In genomic region chr6:106534564-106534982, GRCh38 we compare ENCODE assay signal across 12 cellular contexts.
DNase-seq lines count a peak whose midpoint lies in the region; ATAC-seq and TF ChIP-seq lines count a peak whose summit lies in the region.
"Had no signal": no experiment of that assay in that cellular context is flagged by ENCODE, and none has a peak within 500 bp of the region (broad histone marks: within the 10 kb centered on the region; RNA-seq: fewer than 3 reads in every experiment).

No MANE protein-coding gene starts in this region.

- H3K27ac Mint-ChIP-seq in activated CD4-positive, alpha-beta T cell treated with anti-CD3 and anti-CD28 coated beads, Interleukin-2, amount 10 ng/mL, durations not matched to agents 7 days and 5 days = peak overlapping the region; percentile 70
- H3K27ac Mint-ChIP-seq in central memory CD8-positive, alpha-beta T cell (ENCODE audit: low read depth) = peak overlapping the region; percentile 86
- peak overlapping the region; percentile 73 for H3K27ac Mint-ChIP-seq in stimulated activated memory B cell treated with anti-CD40 and anti-IgM and Interleukin-4, amounts not matched to agents 10 μg/mL and 1 μg/mL and 100 μg/mL, for 72 hours

- peaks cover 80% of the 10 kb centered on the region for H3K36me3 Mint-ChIP-seq in activated CD4-positive, alpha-beta T cell treated with anti-CD3 and anti-CD28 coated beads, Interleukin-2, amount 10 ng/mL, durations not matched to agents 7 days and 5 days (ENCODE audit: low read depth)
- peaks cover 57% of the 10 kb centered on the region for H3K36me3 Mint-ChIP-seq in central memory CD8-positive, alpha-beta T cell (ENCODE audit: insufficient read depth)
- peaks cover 47% of the 10 kb centered on the region for H3K36me3 Mint-ChIP-seq in stimulated activated memory B cell treated with anti-CD40 and anti-IgM and Interleukin-4, amounts not matched to agents 10 μg/mL and 1 μg/mL and 100 μg/mL, for 72 hours

- H3K27me3 ChIP-seq in esophagus muscularis mucosa = no peaks in the 10 kb centered on the region
- no peaks in the 10 kb centered on the region for H3K27me3 ChIP-seq in right cardiac atrium (ENCODE audit: control insufficient read depth, insufficient read depth)
- H3K27me3 ChIP-seq: right atrium auricular region had no signal

- H3K27ac ChIP-seq in esophagus muscularis mucosa (replicated peaks in 1 of 4) (no peak overlapping the region), right cardiac atrium (ENCODE audit: low read length) (no peak overlapping the region)
- H3K27ac ChIP-seq: 22Rv1, right atrium auricular region, RWPE1 had no signal

- TF ChIP-seq EP300 in esophagus muscularis mucosa (IDR thresholded peaks at IDR 0.05) = no peak

- H3K4me1 ChIP-seq in esophagus muscularis mucosa (no peaks in the 10 kb centered on the region), right cardiac atrium (ENCODE audit: control insufficient read depth, insufficient read depth, low read length) (no peaks in the 10 kb centered on the region)
- H3K4me1 ChIP-seq: right atrium auricular region had no signal

- CTCF ChIA-PET in activated CD4-positive, alpha-beta T cell treated with anti-CD3 and anti-CD28 coated beads, Interleukin-2, amount 10 ng/mL, durations not matched to agents 7 days and 5 days (lab: Charles Lee) = interaction anchor here (0.7 to 2.0 kb wide), 6 partner anchors 9 to 22 kb away, joined by 3 to 10 read pairs (median 4); no protein-coding TSS in a partner anchor

- DNase-seq in activated CD4-positive, CD25-positive, alpha-beta regulatory T cell treated with anti-CD3 and anti-CD28 coated beads, Interleukin-2, amount 50 U/mL, for 72 hours = no peak
- DNase-seq in activated CD4-positive, alpha-beta T cell treated with anti-CD3 and anti-CD28 coated beads, Interleukin-2, amount 10 ng/mL, durations not matched to agents 7 days and 5 days = no peak
- no peak for DNase-seq in central memory CD8-positive, alpha-beta T cell (ENCODE audit: low spot score in 2 of 2)
- no peak for DNase-seq in esophagus muscularis mucosa (ENCODE audit: extremely low spot score)
- DNase-seq in NCI-H2081 (lab: John Stamatoyannopoulos, UW) = no peak
- DNase-seq in right cardiac atrium = no peak
- DNase-seq: mesenchymal stem cell had no signal

- no peak overlapping the region for H3K4me3 Mint-ChIP-seq in activated CD4-positive, alpha-beta T cell treated with anti-CD3 and anti-CD28 coated beads, Interleukin-2, amount 10 ng/mL, durations not matched to agents 7 days and 5 days
- no peak overlapping the region for H3K4me3 Mint-ChIP-seq in central memory CD8-positive, alpha-beta T cell
- no peak overlapping the region for H3K4me3 Mint-ChIP-seq in stimulated activated memory B cell treated with anti-CD40 and anti-IgM and Interleukin-4, amounts not matched to agents 10 μg/mL and 1 μg/mL and 100 μg/mL, for 72 hours

- H3K4me3 ChIP-seq in esophagus muscularis mucosa = no peak overlapping the region
- H3K4me3 ChIP-seq in right cardiac atrium (ENCODE audit: low read length) = no peak overlapping the region
- H3K4me3 ChIP-seq: right atrium auricular region had no signal

- H3K9me3 ChIP-seq in esophagus muscularis mucosa = no peaks in the 10 kb centered on the region
- H3K9me3 ChIP-seq in right cardiac atrium (ENCODE audit: control insufficient read depth, low read length) = no peaks in the 10 kb centered on the region
- H3K9me3 ChIP-seq: right atrium auricular region had no signal

- intact Hi-C loops in esophagus muscularis mucosa (cut with DNase I) = no loop called here
- intact Hi-C loops in right cardiac atrium (cut with DNase I) = no loop called here

- no peak for TF ChIP-seq CTCF in esophagus muscularis mucosa (IDR thresholded peaks at IDR 0.05)

- no peaks in the 10 kb centered on the region for H3K27me3 Mint-ChIP-seq in activated CD4-positive, alpha-beta T cell treated with anti-CD3 and anti-CD28 coated beads, Interleukin-2, amount 10 ng/mL, durations not matched to agents 7 days and 5 days
- no peaks in the 10 kb centered on the region for H3K27me3 Mint-ChIP-seq in central memory CD8-positive, alpha-beta T cell
- no peaks in the 10 kb centered on the region for H3K27me3 Mint-ChIP-seq in stimulated activated memory B cell treated with anti-CD40 and anti-IgM and Interleukin-4, amounts not matched to agents 10 μg/mL and 1 μg/mL and 100 μg/mL, for 72 hours

- H3K9me3 Mint-ChIP-seq in activated CD4-positive, alpha-beta T cell treated with anti-CD3 and anti-CD28 coated beads, Interleukin-2, amount 10 ng/mL, durations not matched to agents 7 days and 5 days = no peaks in the 10 kb centered on the region
- no peaks in the 10 kb centered on the region for H3K9me3 Mint-ChIP-seq in central memory CD8-positive, alpha-beta T cell
- H3K9me3 Mint-ChIP-seq in stimulated activated memory B cell treated with anti-CD40 and anti-IgM and Interleukin-4, amounts not matched to agents 10 μg/mL and 1 μg/mL and 100 μg/mL, for 72 hours = no peaks in the 10 kb centered on the region

- H3K36me3 ChIP-seq in esophagus muscularis mucosa = peaks cover 0 to 6% (median 0%) of the 10 kb centered on the region in 4 donors
- H3K36me3 ChIP-seq: right atrium auricular region had no signal

- POLR2A ChIA-PET in activated CD4-positive, alpha-beta T cell treated with anti-CD3 and anti-CD28 coated beads, Interleukin-2, amount 10 ng/mL, durations not matched to agents 7 days and 5 days (lab: Charles Lee) = interaction anchor here (0.9 kb wide), 1 partner anchor 15 kb away, joined by 4 read pairs; no protein-coding TSS in a partner anchor

- peaks cover 71% of the 10 kb centered on the region for H3K4me1 Mint-ChIP-seq in activated CD4-positive, alpha-beta T cell treated with anti-CD3 and anti-CD28 coated beads, Interleukin-2, amount 10 ng/mL, durations not matched to agents 7 days and 5 days
- H3K4me1 Mint-ChIP-seq in central memory CD8-positive, alpha-beta T cell = peaks cover 79% of the 10 kb centered on the region
- peaks cover 66% of the 10 kb centered on the region for H3K4me1 Mint-ChIP-seq in stimulated activated memory B cell treated with anti-CD40 and anti-IgM and Interleukin-4, amounts not matched to agents 10 μg/mL and 1 μg/mL and 100 μg/mL, for 72 hours

- WGBS in esophagus muscularis mucosa = 74% methylated on average over 2 of the region's 2 CpGs
- WGBS in right cardiac atrium = 75% methylated on average over 2 of the region's 2 CpGs

- peak; percentile 74 to 80 for ATAC-seq in activated CD4-positive, CD25-positive, alpha-beta regulatory T cell treated with anti-CD3 and anti-CD28 coated beads, Interleukin-2, amount 50 U/mL, for 24 hours
- ATAC-seq in central memory CD8-positive, alpha-beta T cell (replicated peaks; ENCODE audit: extremely low read depth, poor library complexity, severe bottlenecking) = peak; percentile 41
- ATAC-seq in stimulated activated memory B cell treated with anti-CD40 and anti-IgM and Interleukin-4, amounts not matched to agents 10 μg/mL and 1 μg/mL and 100 μg/mL, for 72 hours = peak; percentile 39
- no peak for ATAC-seq in right cardiac atrium

- TF ChIP-seq POLR2A in esophagus muscularis mucosa (IDR thresholded peaks at IDR 0.05; ENCODE audit: low read depth) = no peak

Comparison
In these comparisons a context has a peak if more than half of its experiments do, and no peak if none do; other contexts are left out.
1. ATAC-seq: peak in activated CD4-positive, CD25-positive, alpha-beta regulatory T cell treated with anti-CD3 and anti-CD28 coated beads, Interleukin-2, amount 50 U/mL, for 24 hours (2 of 2), central memory CD8-positive, alpha-beta T cell (single experiment) and stimulated activated memory B cell treated with anti-CD40 and anti-IgM and Interleukin-4, amounts not matched to agents 10 μg/mL and 1 μg/mL and 100 μg/mL, for 72 hours (single experiment); none in right cardiac atrium (0 of 2).
2. Peak in every context shown above with its lines, with median percentiles within 50 percentile points of each other: H3K27ac Mint-ChIP-seq.